Comparison of ENCODE assay signal across 8 cellular contexts in the genomic region with DNA sequence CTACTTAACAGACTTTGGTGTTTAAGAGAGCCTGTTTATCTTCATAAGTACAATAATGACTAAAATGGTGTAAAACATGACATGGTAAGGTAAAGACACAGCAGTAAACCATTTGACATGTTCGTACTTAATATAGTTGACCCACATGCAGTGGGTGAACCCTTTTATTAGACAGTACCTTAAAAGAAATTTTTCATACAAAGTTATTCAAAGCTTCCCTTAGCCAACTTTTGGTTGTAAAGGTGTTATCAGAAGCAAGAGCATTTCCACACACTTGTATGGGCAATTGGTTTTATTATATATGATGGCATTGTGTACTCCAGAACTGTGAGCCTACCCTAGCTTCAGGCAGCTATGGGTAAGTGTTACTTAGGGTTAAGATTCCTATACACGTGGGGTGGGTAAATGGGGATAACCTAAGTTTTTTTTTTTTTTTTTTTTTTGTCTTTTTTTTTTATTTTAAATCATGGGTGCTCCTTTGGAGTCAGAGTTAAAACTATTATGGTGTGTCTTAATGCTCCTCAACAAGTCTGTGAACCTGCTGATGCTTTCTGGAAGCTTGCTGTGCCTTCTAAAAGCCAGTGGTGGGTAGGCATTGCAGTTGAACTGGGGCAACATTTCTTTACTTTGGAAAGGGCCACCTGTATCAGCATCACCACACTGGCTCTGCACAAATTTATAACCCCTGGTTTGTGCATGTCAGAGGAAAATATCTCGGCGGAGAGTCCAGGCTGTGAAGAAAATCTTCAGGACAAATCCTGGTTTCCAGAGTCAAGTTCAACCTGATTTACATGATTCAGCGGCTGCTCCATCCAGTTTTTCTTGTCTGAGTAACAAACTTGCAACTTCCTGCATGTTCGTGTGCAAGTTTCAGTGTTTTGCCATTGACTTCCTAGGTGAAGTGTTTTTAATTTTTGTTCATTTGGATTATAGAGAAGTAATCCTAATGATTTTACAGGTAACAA. TPM values are rescaled to one million over a fixed set of nuclear protein-coding genes. Genes with fewer than 3 reads are reported as not detected.
DNase-seq lines count a peak whose midpoint lies in the region; ATAC-seq and TF ChIP-seq lines count a peak whose summit lies in the region.

No MANE protein-coding gene starts in this region.

- no peaks in the 10 kb centered on the region for H3K9me3 Mint-ChIP-seq in natural killer cell

- ATAC-seq in natural killer cell = no peak
- no peak for ATAC-seq in GM18519 (IDR thresholded peaks at IDR 0.05; ENCODE audit: low FRiP score, unreplicated experiment)

- peak overlapping the region; percentile 95 for H3K4me2 ChIP-seq in OCI-LY1 (ENCODE audit: low read length)

- no peaks in the 10 kb centered on the region for H3K9me2 ChIP-seq in OCI-LY1 (ENCODE audit: low read depth, low read length)

- H3K4me3 Mint-ChIP-seq in natural killer cell = peak overlapping the region; percentile 95

- peaks cover 2% of the 10 kb centered on the region; the same call in 1 of the 2 replicates for H3K36me3 ChIP-seq in GM06990 (ENCODE audit: control insufficient read depth, insufficient read depth, low read length)
- H3K36me3 ChIP-seq in OCI-LY1 (ENCODE audit: insufficient read depth, low read length) = peaks cover 70% of the 10 kb centered on the region
- H3K36me3 ChIP-seq in duodenal mucosa (ENCODE audit: control insufficient read depth in 1 of 2, insufficient read depth in 2 of 2, low read length in 2 of 2) = peaks cover 4 to 15% of the 10 kb centered on the region in 2 donors

- H3K27ac ChIP-seq in OCI-LY1 (ENCODE audit: low read depth, low read length, poor library complexity, severe bottlenecking) (no peak overlapping the region), duodenal mucosa (ENCODE audit: low read depth, low read length) (peak overlapping the region; percentile 13)

- no peaks in the 10 kb centered on the region for H3F3A ChIP-seq in OCI-LY1 (ENCODE audit: insufficient read depth, low read length)

- peaks cover 42 to 44% of the 10 kb centered on the region in 2 donors for H3K4me1 Mint-ChIP-seq in natural killer cell

- no peaks in the 10 kb centered on the region for H3K27me3 Mint-ChIP-seq in natural killer cell (ENCODE audit: low read depth in 2 of 2)

- 0 out of 2 replicates have a peak, but pooled peaks cover 4% of the 10 kb centered on the region for H4K20me1 ChIP-seq in OCI-LY1 (ENCODE audit: insufficient read depth, low read length)

- H3K4me1 ChIP-seq in OCI-LY1 (ENCODE audit: insufficient read depth, low read length, severe bottlenecking) = peaks cover 46% of the 10 kb centered on the region
- peaks cover 29 to 33% of the 10 kb centered on the region in 2 donors for H3K4me1 ChIP-seq in duodenal mucosa (ENCODE audit: control insufficient read depth in 1 of 2, insufficient read depth in 2 of 2, low read length in 2 of 2)

- no peak for TF ChIP-seq CTCF in GM06990 (IDR thresholded peaks at IDR 0.05; ENCODE audit: insufficient read depth, low read length, poor library complexity, severe bottlenecking)
- no peak for TF ChIP-seq CTCF in OCI-LY1 (IDR thresholded peaks at IDR 0.05; ENCODE audit: low read length)
- TF ChIP-seq CTCF in natural killer cell (IDR thresholded peaks at IDR 0.05) = no peak

- H3K9me3 ChIP-seq in OCI-LY1 (ENCODE audit: low read length) (no peaks in the 10 kb centered on the region), duodenal mucosa (ENCODE audit: control insufficient read depth in 1 of 2, low read length in 2 of 2) (no peaks in the 10 kb centered on the region)

- H3K27ac Mint-ChIP-seq in natural killer cell = peak overlapping the region; percentile 99 to 100

- H3K36me3 Mint-ChIP-seq in natural killer cell = peaks cover 7% of the 10 kb centered on the region

- H2AFZ ChIP-seq in OCI-LY1 (ENCODE audit: low read length) = no peak overlapping the region

- H3K4me3 ChIP-seq in GM06990 (replicated peaks; ENCODE audit: low read depth, low read length) (peak overlapping the region; percentile 83), OCI-LY1 (ENCODE audit: low read depth, low read length, poor library complexity, severe bottlenecking) (peak overlapping the region; percentile 98), duodenal mucosa (ENCODE audit: low read depth in 1 of 2, low read length in 2 of 2) (peak overlapping the region; percentile 97 to 99)

- no peak for DNase-seq in GM06990 (ENCODE audit: extremely low read depth, insufficient read length)
- no peak for DNase-seq in natural killer cell
- DNase-seq in stimulated activated CD8-positive, alpha-beta memory T cell treated with anti-CD3 and anti-CD28 coated beads, Interleukin-4, amount 100 ng/mL, for 48 hours = no peak
- no peak for DNase-seq in central memory CD4-positive, alpha-beta T cell
- no peak for DNase-seq in NCI-H1105 (lab: John Stamatoyannopoulos, UW)

- H3K79me2 ChIP-seq in OCI-LY1 (ENCODE audit: insufficient read depth, low read length) = peaks cover 75% of the 10 kb centered on the region

- H3K9ac ChIP-seq in OCI-LY1 (ENCODE audit: low read length) = peak overlapping the region; percentile 99
- H3K9ac ChIP-seq in duodenal mucosa (ENCODE audit: low read depth in 1 of 2, low read length in 2 of 2) = peak overlapping the region; percentile 99 to 100

- no peaks in the 10 kb centered on the region for H3K27me3 ChIP-seq in GM06990 (replicated peaks; ENCODE audit: control insufficient read depth, insufficient read depth, low read length)
- H3K27me3 ChIP-seq in OCI-LY1 (ENCODE audit: insufficient read depth, low read length) = no peaks in the 10 kb centered on the region
- H3K27me3 ChIP-seq in duodenal mucosa (ENCODE audit: control insufficient read depth in 1 of 2, insufficient read depth in 2 of 2, low read length in 2 of 2) = no peaks in the 10 kb centered on the region

- intact Hi-C loops in natural killer cell (cut with micrococcal nuclease) = no loop called here

RNA-seq across cellular contexts. Expression of gene PCF11, which starts 3.3 kb away (rescaled TPM):
- total RNA-seq in natural killer cell = 100 to 1,000 TPM; 161 to 190 (median 161) TPM

RNA-seq across cellular contexts. Expression of gene ANKRD42, which starts 33.3 kb away (rescaled TPM):
- total RNA-seq in natural killer cell = 10 to 100 TPM; 10.4 to 13.3 (median 11.6) TPM
